In genomic region chr9:14205463-14205862, GRCh38 we compare ENCODE assay signal across 13 cellular contexts.
A peak's percentile ranks its signal among the peaks of the same experiment; 100 is the strongest.
DNase-seq lines count a peak whose midpoint lies in the region; ATAC-seq and TF ChIP-seq lines count a peak whose summit lies in the region.
"Had no signal": no experiment of that assay in that cellular context is flagged by ENCODE, and none has a peak within 500 bp of the region (broad histone marks: within the 10 kb centered on the region; RNA-seq: fewer than 3 reads in every experiment).

No MANE protein-coding gene starts in this region.

- TF ChIP-seq POLR2A in suprapubic skin (IDR thresholded peaks at IDR 0.05), result no peak

- 62% methylated on average over 1 of the region's 1 CpG for WGBS in suprapubic skin

- intact Hi-C loops in Right ventricle myocardium superior (cut with DNase I), result loop anchor here (5.0 kb wide), 1 partner anchor 107 kb away; the partner anchor contains the start of gene NFIB

- H3K36me3 ChIP-seq in suprapubic skin, result no peaks in the 10 kb centered on the region

- DNase-seq in HPDE6-E6E7 (ENCODE audit: extremely low spot score) (peak; percentile 45), amniotic stem cell (lab: John Stamatoyannopoulos, UW) (peak; percentile 18), Right ventricle myocardium superior (no peak), skeletal muscle cell (ENCODE audit: low read depth) (peak; percentile 55), NCI-H2171 treated with DMSO at 0.1 percent for 48 hours (lab: John Stamatoyannopoulos, UW) (no peak), suprapubic skin (ENCODE audit: low spot score in 2 of 2) (no peak)
- no peak for DNase-seq in stimulated activated naive CD8-positive, alpha-beta T cell treated with anti-CD3 and anti-CD28 coated beads, Interleukin-15, amount 100 ng/mL, for 72 hours
- DNase-seq: dermis blood vessel endothelial cell, DND-41, H9, NCI-H1048 had no signal

- TF ChIP-seq CTCF in suprapubic skin (IDR thresholded peaks at IDR 0.05), result no peak

- H3K4me1 Mint-ChIP-seq in stimulated activated naive CD8-positive, alpha-beta T cell treated with anti-CD3 and anti-CD28 coated beads, Interleukin-15, amount 100 ng/mL, for 72 hours, result no peaks in the 10 kb centered on the region

- peaks cover 0 to 4% of the 10 kb centered on the region in 2 donors for H3K9me3 Mint-ChIP-seq in stimulated activated naive CD8-positive, alpha-beta T cell treated with anti-CD3 and anti-CD28 coated beads, Interleukin-15, amount 100 ng/mL, for 72 hours
- H3K9me3 Mint-ChIP-seq: activated T-helper 2 cell treated with anti-CD3 and anti-CD28 coated beads, Interferon-gamma antibody, Interleukin-2, Interleukin-4, amounts not matched to agents 10 μg/mL and 5 μg/mL and 100 μg/mL, durations not matched to agents 14 hours and 24 hours and 36 hours; H9 had no signal

- no peaks in the 10 kb centered on the region for H3K9me3 ChIP-seq in suprapubic skin

- no peak overlapping the region for H3K4me3 ChIP-seq in skeletal muscle cell (ENCODE audit: low read depth, low read length)
- no peak overlapping the region for H3K4me3 ChIP-seq in suprapubic skin

- H3K27ac ChIP-seq in suprapubic skin, result no peak overlapping the region

- no peak overlapping the region for H3K4me3 Mint-ChIP-seq in stimulated activated naive CD8-positive, alpha-beta T cell treated with anti-CD3 and anti-CD28 coated beads, Interleukin-15, amount 100 ng/mL, for 72 hours
- H3K4me3 Mint-ChIP-seq: H9 had no signal

- peaks cover 26% of the 10 kb centered on the region for H3K4me1 ChIP-seq in suprapubic skin

- ATAC-seq in Right ventricle myocardium superior (ENCODE audit: poor library complexity) (peak; percentile 59), HG03521 (IDR thresholded peaks at IDR 0.05; ENCODE audit: unreplicated experiment) (no peak)
- ATAC-seq in stimulated activated naive CD8-positive, alpha-beta T cell treated with anti-CD3 and anti-CD28 coated beads, Interleukin-15, amount 100 ng/mL, for 72 hours, result no peak

- no peak overlapping the region for H3K27ac Mint-ChIP-seq in stimulated activated naive CD8-positive, alpha-beta T cell treated with anti-CD3 and anti-CD28 coated beads, Interleukin-15, amount 100 ng/mL, for 72 hours
- H3K27ac Mint-ChIP-seq: activated T-helper 2 cell treated with anti-CD3 and anti-CD28 coated beads, Interferon-gamma antibody, Interleukin-2, Interleukin-4, amounts not matched to agents 10 μg/mL and 5 μg/mL and 100 μg/mL, durations not matched to agents 14 hours and 24 hours and 36 hours; H9 had no signal

- peaks cover 16% of the 10 kb centered on the region for H3K27me3 Mint-ChIP-seq in stimulated activated naive CD8-positive, alpha-beta T cell treated with anti-CD3 and anti-CD28 coated beads, Interleukin-15, amount 100 ng/mL, for 72 hours

- no peaks in the 10 kb centered on the region for H3K27me3 ChIP-seq in suprapubic skin

- TF ChIP-seq EP300 in suprapubic skin (IDR thresholded peaks at IDR 0.05), result no peak

Comparison
In these comparisons a context has a peak if more than half of its experiments do, and no peak if none do; other contexts are left out.
1. DNase-seq: peak in HPDE6-E6E7 (single experiment), amniotic stem cell (single experiment) and skeletal muscle cell (single experiment); none in Right ventricle myocardium superior (single experiment), NCI-H2171 treated with DMSO at 0.1 percent for 48 hours (single experiment), suprapubic skin (0 of 2) and stimulated activated naive CD8-positive, alpha-beta T cell treated with anti-CD3 and anti-CD28 coated beads, Interleukin-15, amount 100 ng/mL, for 72 hours (0 of 2).